12 cellular contexts compared by ENCODE assay signal in genomic region chr4:141347738-141348524, GRCh38.
DNase-seq lines count a peak whose midpoint lies in the region; ATAC-seq and TF ChIP-seq lines count a peak whose summit lies in the region.
"Had no signal": no experiment of that assay in that cellular context is flagged by ENCODE, and none has a peak within 500 bp of the region (broad histone marks: within the 10 kb centered on the region; RNA-seq: fewer than 3 reads in every experiment).

No MANE protein-coding gene starts in this region.

- H3K27me3 Mint-ChIP-seq in nephron progenitor cell (ENCODE audit: low read depth, poor library complexity), result peaks cover 3% of the 10 kb centered on the region

- H3K4me3 ChIP-seq in choroid plexus epithelial cell (ENCODE audit: low read depth, low read length) (no peak overlapping the region), aorta (ENCODE audit: low read length in 2 of 2) (no peak overlapping the region), testis (no peak overlapping the region)
- H3K4me3 ChIP-seq: tibial artery had no signal

- no peak overlapping the region for H3K27ac Mint-ChIP-seq in nephron progenitor cell

- no peaks in the 10 kb centered on the region for H3K9me3 Mint-ChIP-seq in nephron progenitor cell
- H3K9me3 Mint-ChIP-seq: neural crest cell had no signal

- H3K27ac ChIP-seq in aorta (ENCODE audit: low read depth in 1 of 2, low read length in 2 of 2) (peak overlapping the region; percentile 19 to 67), testis (no peak overlapping the region)
- H3K27ac ChIP-seq: tibial artery had no signal

- H3K4me1 ChIP-seq in aorta (ENCODE audit: control insufficient read depth in 1 of 2, insufficient read depth in 2 of 2, low read length in 2 of 2) (peaks cover 0 to 7% of the 10 kb centered on the region in 2 donors), testis (no peaks in the 10 kb centered on the region)

- no peak overlapping the region for H3K4me3 Mint-ChIP-seq in nephron progenitor cell
- H3K4me3 Mint-ChIP-seq: neural crest cell had no signal

- DNase-seq in Right ventricle myocardium superior (no peak), Right ventricle myocardium inferior (ENCODE audit: missing footprints) (no peak), choroid plexus epithelial cell (ENCODE audit: low read depth) (peak; percentile 38), aorta (no peak), nephron progenitor cell (no peak), testis (no peak)
- no peak for DNase-seq in activated effector memory CD4-positive, alpha-beta T cell treated with anti-CD3 and anti-CD28 coated beads, Interleukin-2, amount 50 U/mL, for 16 hours
- DNase-seq: activated gamma-delta T cell treated with Interleukin-2 at 50 U/mL for 16 hours; stimulated activated CD4-positive, alpha-beta T cell treated with anti-CD3 and anti-CD28 coated beads, Interleukin-2, amount 100 ng/mL, for 48 hours; tibial artery had no signal

- WGBS in aorta, 2 donors, result 24 to 28% methylated on average over 5 of the region's 5 CpGs
- 60 to 63% methylated on average over 5 of the region's 5 CpGs for WGBS in testis, 2 donors

- ATAC-seq in Right ventricle myocardium superior (ENCODE audit: poor library complexity) (peak; percentile 25), Right ventricle myocardium inferior (no peak), HG03354 (IDR thresholded peaks at IDR 0.05; ENCODE audit: poor library complexity, severe bottlenecking, unreplicated experiment) (peak; percentile 55), aorta (ENCODE audit: low FRiP score) (no peak)

- no peaks in the 10 kb centered on the region for H3K9me3 ChIP-seq in aorta (ENCODE audit: control insufficient read depth, low read length)
- H3K9me3 ChIP-seq in testis, result no peaks in the 10 kb centered on the region
- H3K9me3 ChIP-seq: tibial artery had no signal

- H3K36me3 ChIP-seq in aorta (ENCODE audit: control insufficient read depth in 1 of 2, insufficient read depth in 2 of 2, low read length in 1 of 2) (no peaks in the 10 kb centered on the region), testis (ENCODE audit: low read depth, missing control alignments) (no peaks in the 10 kb centered on the region)
- H3K36me3 ChIP-seq: tibial artery had no signal

- TF ChIP-seq POLR2A in testis (IDR thresholded peaks at IDR 0.05), result no peak

- intact Hi-C loops in Right ventricle myocardium superior (cut with DNase I), result loop anchor here (5.0 kb wide), 1 partner anchor 364 kb away; no protein-coding TSS in a partner anchor
- intact Hi-C loops in Right ventricle myocardium inferior (cut with DNase I), result loop anchor here (5.0 to 10.0 kb wide), 2 partner anchors 297 to 364 kb away; no protein-coding TSS in a partner anchor
- intact Hi-C loops in aorta (cut with DNase I), result loop anchor here (5.0 kb wide), 4 partner anchors 124 to 744 kb away; partner anchors contain the start of gene IL15 (in 1 of the 2)
- intact Hi-C loops in testis (cut with DNase I; ENCODE audit: low total_unique reads), result no loop called here

- no peak for TF ChIP-seq CTCF in choroid plexus epithelial cell (conservative IDR thresholded peaks at IDR 0.05; ENCODE audit: low read depth, low read length)
- TF ChIP-seq CTCF in nephron progenitor cell (IDR thresholded peaks at IDR 0.05), result no peak
- no peak for TF ChIP-seq CTCF in testis (IDR thresholded peaks at IDR 0.05)

- H3K4me1 Mint-ChIP-seq in nephron progenitor cell, result peaks cover 6% of the 10 kb centered on the region

- H3K36me3 Mint-ChIP-seq in nephron progenitor cell (ENCODE audit: low read depth), result no peaks in the 10 kb centered on the region

- H3K27me3 ChIP-seq in aorta (ENCODE audit: control insufficient read depth in 1 of 2, insufficient read depth in 2 of 2, low read length in 1 of 2), result no peaks in the 10 kb centered on the region
- no peaks in the 10 kb centered on the region for H3K27me3 ChIP-seq in testis
- H3K27me3 ChIP-seq: tibial artery had no signal

Comparison
In these comparisons a context has a peak if more than half of its experiments do, and no peak if none do; other contexts are left out.
1. ATAC-seq: peak in Right ventricle myocardium superior (single experiment) and HG03354 (single experiment); none in Right ventricle myocardium inferior (single experiment) and aorta (single experiment).
2. H3K27ac ChIP-seq: peak in aorta (2 of 2); none in testis (0 of 2).